3 cellular contexts compared by ENCODE assay signal in the genomic region with DNA sequence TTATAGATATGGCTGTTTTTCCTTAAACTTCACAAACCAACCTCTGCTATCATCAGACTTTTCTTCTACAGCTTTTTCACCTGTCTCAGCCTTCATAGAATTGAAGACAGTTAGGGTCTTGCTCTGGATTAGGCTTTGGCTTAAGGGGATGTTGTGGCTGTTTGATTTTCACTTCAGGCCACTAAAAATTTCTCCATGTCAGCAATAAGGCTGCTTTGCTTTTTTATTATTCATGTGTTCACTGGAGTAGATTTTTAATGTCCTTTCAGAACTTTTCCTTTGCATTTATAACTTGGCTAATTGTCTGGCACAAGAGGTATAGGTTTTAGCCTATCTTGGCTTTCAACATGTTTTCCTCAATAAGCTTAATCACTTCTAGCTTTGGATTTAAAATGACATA.
TF ChIP-seq lines count a peak whose summit lies in the region.

No MANE protein-coding gene starts in this region.

TF ChIP-seq in HepG2, 621 proteins besides CTCF, POLR2A, EP300 and RAD21:
- TF ChIP-seq MAFK (conservative IDR thresholded peaks at IDR 0.05 in 1 of 2, IDR thresholded peaks at IDR 0.05 in 1 of 2; ENCODE audit: low read length in 2 of 2) = peak; percentile 57 to 81
- no peak for TF ChIP-seq PCBP1 (IDR thresholded peaks at IDR 0.05; ENCODE audit: borderline replicate concordance, low read depth, low read length)
- TF ChIP-seq MAFF (IDR thresholded peaks at IDR 0.05; ENCODE audit: low read depth, low read length) = peak; percentile 74

TF ChIP-seq in A549, 52 proteins besides CTCF, POLR2A, EP300 and RAD21:
- TF ChIP-seq RFX5 (IDR thresholded peaks at IDR 0.05) = no peak
- TF ChIP-seq MAFK (IDR thresholded peaks at IDR 0.05; ENCODE audit: partially characterized antibody) = peak; percentile 39

TF ChIP-seq in IMR-90, 13 proteins besides CTCF, POLR2A, EP300 and RAD21:
- TF ChIP-seq MAZ (IDR thresholded peaks at IDR 0.05; ENCODE audit: borderline replicate concordance, low read depth, low read length) (no peak), FOS (IDR thresholded peaks at IDR 0.05; ENCODE audit: low read depth, low read length) (no peak), CHD1 (IDR thresholded peaks at IDR 0.05; ENCODE audit: low read depth, low read length) (no peak), MAFK (IDR thresholded peaks at IDR 0.05; ENCODE audit: low read depth, low read length) (peak; percentile 57; the same call in 1 of the 2 replicates), BHLHE40 (IDR thresholded peaks at IDR 0.05; ENCODE audit: low read depth, low read length) (no peak)
- TF ChIP-seq, protein P1, sequence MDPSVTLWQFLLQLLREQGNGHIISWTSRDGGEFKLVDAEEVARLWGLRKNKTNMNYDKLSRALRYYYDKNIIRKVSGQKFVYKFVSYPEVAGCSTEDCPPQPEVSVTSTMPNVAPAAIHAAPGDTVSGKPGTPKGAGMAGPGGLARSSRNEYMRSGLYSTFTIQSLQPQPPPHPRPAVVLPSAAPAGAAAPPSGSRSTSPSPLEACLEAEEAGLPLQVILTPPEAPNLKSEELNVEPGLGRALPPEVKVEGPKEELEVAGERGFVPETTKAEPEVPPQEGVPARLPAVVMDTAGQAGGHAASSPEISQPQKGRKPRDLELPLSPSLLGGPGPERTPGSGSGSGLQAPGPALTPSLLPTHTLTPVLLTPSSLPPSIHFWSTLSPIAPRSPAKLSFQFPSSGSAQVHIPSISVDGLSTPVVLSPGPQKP (IDR thresholded peaks at IDR 0.05; ENCODE audit: borderline replicate concordance, low read depth, low read length) = no peak
